Comparison of ENCODE assay signal across 24 cellular contexts in genomic region chr3:118479376-118479775, GRCh38.
"Had no signal": no experiment of that assay in that cellular context is flagged by ENCODE, and none has a peak within 500 bp of the region (broad histone marks: within the 10 kb centered on the region; RNA-seq: fewer than 3 reads in every experiment).

No MANE protein-coding gene starts in this region.

- H3K27ac Mint-ChIP-seq: activated CD4-positive, alpha-beta memory T cell treated with anti-CD3 and anti-CD28 coated beads for 36 hours; activated CD4-positive, alpha-beta T cell treated with anti-CD3 and anti-CD28 coated beads, Interleukin-2, amount 10 ng/mL, durations not matched to agents 7 days and 5 days; activated naive CD4-positive, alpha-beta T cell treated with anti-CD3 and anti-CD28 coated beads for 36 hours; activated naive CD8-positive, alpha-beta T cell; activated T-helper 17 cell treated with anti-CD3 and anti-CD28 coated beads, Interleukin-2, amount 50 U/mL, for 72 hours; brain; T-cell had no signal

- H3K36me3 Mint-ChIP-seq: activated CD4-positive, alpha-beta memory T cell treated with anti-CD3 and anti-CD28 coated beads for 36 hours; activated naive CD8-positive, alpha-beta T cell; brain; T-cell had no signal

- H3K9me3 Mint-ChIP-seq: activated CD4-positive, alpha-beta memory T cell treated with anti-CD3 and anti-CD28 coated beads for 36 hours; activated naive CD4-positive, alpha-beta T cell treated with anti-CD3 and anti-CD28 coated beads for 36 hours; activated T-helper 17 cell treated with anti-CD3 and anti-CD28 coated beads, Interleukin-2, amount 50 U/mL, for 72 hours; brain had no signal

- H3K4me1 Mint-ChIP-seq: activated CD4-positive, alpha-beta T cell treated with anti-CD3 and anti-CD28 coated beads, Interleukin-2, amount 10 ng/mL, durations not matched to agents 7 days and 5 days; activated T-helper 17 cell treated with anti-CD3 and anti-CD28 coated beads, Interleukin-2, amount 50 U/mL, for 72 hours; brain; T-cell had no signal

- DNase-seq: activated CD4-positive, alpha-beta memory T cell treated with anti-CD3 and anti-CD28 coated beads for 36 hours; activated CD4-positive, alpha-beta T cell treated with anti-CD3 and anti-CD28 coated beads, Interleukin-2, amount 10 ng/mL, durations not matched to agents 7 days and 5 days; activated CD4-positive, CD25-positive, alpha-beta regulatory T cell; activated CD8-positive, alpha-beta memory T cell treated with anti-CD3 and anti-CD28 coated beads for 24 hours; activated gamma-delta T cell; activated naive CD4-positive, alpha-beta T cell treated with anti-CD3 and anti-CD28 coated beads for 36 hours; activated T-cell treated with anti-CD3 and anti-CD28 coated beads for 4 hours; activated T-cell treated with anti-CD3 and anti-CD28 coated beads, Interleukin-2, amount 50 U/mL, for 48 hours; amygdala; Karpas-422; MM.1S; NCI-H1105 treated with DMSO at 0.1 percent for 48 hours; NCI-H1436 treated with DMSO at 0.1 percent for 48 hours; NCI-H187; NCI-H2081 treated with DMSO at 0.1 percent for 48 hours; NCI-H446; NCI-H524; SIG-M5; T-cell; T-helper 2 cell; T1000 had no signal

- H3K4me3 Mint-ChIP-seq: activated CD4-positive, alpha-beta memory T cell treated with anti-CD3 and anti-CD28 coated beads for 36 hours; activated CD4-positive, alpha-beta T cell treated with anti-CD3 and anti-CD28 coated beads, Interleukin-2, amount 10 ng/mL, durations not matched to agents 7 days and 5 days; activated naive CD4-positive, alpha-beta T cell treated with anti-CD3 and anti-CD28 coated beads for 36 hours; activated naive CD8-positive, alpha-beta T cell; activated T-helper 17 cell treated with anti-CD3 and anti-CD28 coated beads, Interleukin-2, amount 50 U/mL, for 72 hours; brain; T-cell had no signal

- H3K27me3 Mint-ChIP-seq: activated CD4-positive, alpha-beta memory T cell treated with anti-CD3 and anti-CD28 coated beads for 36 hours; activated CD4-positive, alpha-beta T cell treated with anti-CD3 and anti-CD28 coated beads, Interleukin-2, amount 10 ng/mL, durations not matched to agents 7 days and 5 days; activated naive CD8-positive, alpha-beta T cell; activated T-helper 17 cell treated with anti-CD3 and anti-CD28 coated beads, Interleukin-2, amount 50 U/mL, for 72 hours; brain; T-cell had no signal
